Comparison of ENCODE assay signal across 26 cellular contexts in genomic region chr6:134014588-134015137, GRCh38. TPM values are rescaled to one million over a fixed set of nuclear protein-coding genes. Genes with fewer than 3 reads are reported as not detected.
"Had no signal": no experiment of that assay in that cellular context is flagged by ENCODE, and none has a peak within 500 bp of the region (broad histone marks: within the 10 kb centered on the region; RNA-seq: fewer than 3 reads in every experiment).

No MANE protein-coding gene starts in this region.

- H3K27ac ChIP-seq: PC-9, SK-N-MC had no signal

- ATAC-seq: activated naive CD4-positive, alpha-beta T cell treated with anti-CD3 and anti-CD28 coated beads, Interleukin-2, amount 50 U/mL, for 72 hours; activated naive CD8-positive, alpha-beta T cell treated with anti-CD3 and anti-CD28 coated beads, Interleukin-2, amount 50 U/mL, for 24 hours; activated T-cell treated with anti-CD3 and anti-CD28 coated beads, Interleukin-2, amount 50 U/mL, for 4 hours; T-cell had no signal

- H3K9me3 ChIP-seq: MG63 had no signal

- DNase-seq: activated CD4-positive, alpha-beta memory T cell treated with anti-CD3 and anti-CD28 coated beads for 36 hours; activated CD4-positive, alpha-beta T cell treated with anti-CD3 and anti-CD28 coated beads, Interleukin-2, amount 10 ng/mL, durations not matched to agents 7 days and 5 days; activated CD4-positive, CD25-positive, alpha-beta regulatory T cell; activated CD8-positive, alpha-beta memory T cell treated with anti-CD3 and anti-CD28 coated beads for 24 hours; activated effector memory CD4-positive, alpha-beta T cell treated with anti-CD3 and anti-CD28 coated beads, Interleukin-2, amount 50 U/mL, for 16 hours; activated naive CD4-positive, alpha-beta T cell treated with Interleukin-2 at 50 U/mL for 16 hours; activated naive CD8-positive, alpha-beta T cell treated with anti-CD3 and anti-CD28 coated beads, Interleukin-2, amount 50 U/mL, for 24 hours; activated T-cell treated with anti-CD3 and anti-CD28 coated beads, Interleukin-2, amount 50 U/mL, for 4 hours; amygdala; cerebellar nuclear complex; MG63; MV-4-11; NCI-H1092 treated with DMSO at 0.1 percent for 48 hours; NCI-H1417 treated with DMSO at 0.1 percent for 48 hours; NCI-H1694; NCI-H2029; NCI-H510A treated with DMSO at 0.1 percent for 48 hours; NCI-H69; PC-9; T-cell; T-helper 2 cell; T1000 had no signal

- H3K36me3 ChIP-seq: MG63 had no signal

- H3K4me3 ChIP-seq: MG63, PC-9, SK-N-MC had no signal

- H3K27me3 ChIP-seq: MG63 had no signal

- FAIRE-seq: colon, TTC549 had no signal

RNA-seq across cellular contexts. Expression of gene SLC2A12, which starts 37.8 kb away (rescaled TPM):
- total RNA-seq: activated T-cell treated with anti-CD3 and anti-CD28 coated beads, Interleukin-2, amount 50 U/mL, for 4 hours had no signal
